Comparison of ENCODE assay signal across 15 cellular contexts in the genomic region with DNA sequence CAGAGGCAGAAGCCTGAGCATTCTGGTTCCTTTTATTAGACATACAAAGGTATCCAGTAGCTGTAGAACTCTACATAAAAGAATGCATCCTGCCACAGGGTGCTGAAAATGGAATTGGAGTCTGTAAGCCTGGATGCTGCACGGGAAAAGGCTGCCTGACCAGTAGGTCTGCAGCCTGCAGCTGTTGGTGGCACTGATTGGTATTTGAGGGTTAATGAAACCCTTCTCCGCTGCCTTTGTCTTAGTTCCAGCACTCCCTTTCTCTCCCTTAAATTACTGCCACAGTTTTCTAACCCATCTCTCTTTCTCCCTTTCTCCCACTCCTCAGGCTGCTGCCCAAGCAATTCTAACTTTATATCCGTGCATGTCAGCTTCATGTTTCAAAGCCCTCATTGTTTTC.
"Had no signal": no experiment of that assay in that cellular context is flagged by ENCODE, and none has a peak within 500 bp of the region (broad histone marks: within the 10 kb centered on the region; RNA-seq: fewer than 3 reads in every experiment).

No MANE protein-coding gene starts in this region.

- H3K27ac ChIP-seq: epithelial cell of prostate, esophagus squamous epithelium, gastroesophageal sphincter, ovary had no signal

- H3K36me3 Mint-ChIP-seq: naive thymus-derived CD4-positive, alpha-beta T cell had no signal

- H3K9me3 ChIP-seq: esophagus squamous epithelium, gastroesophageal sphincter, ovary had no signal

- H3K27me3 ChIP-seq: esophagus squamous epithelium, ovary had no signal

- H3K4me3 ChIP-seq: esophagus squamous epithelium, gastroesophageal sphincter, ovary, smooth muscle cell had no signal

- H3K36me3 ChIP-seq: esophagus squamous epithelium, gastroesophageal sphincter, ovary had no signal

- H3K27ac Mint-ChIP-seq: naive thymus-derived CD4-positive, alpha-beta T cell had no signal

- H3K4me1 ChIP-seq: esophagus squamous epithelium, gastroesophageal sphincter had no signal

- H3K4me3 Mint-ChIP-seq: naive thymus-derived CD4-positive, alpha-beta T cell had no signal

- DNase-seq: effector memory CD4-positive, alpha-beta T cell; esophagus squamous epithelium; foreskin fibroblast; glutamatergic neuron; kidney; left cardiac atrium; naive thymus-derived CD4-positive, alpha-beta T cell; ovary; right cardiac atrium; stimulated activated CD4-positive, alpha-beta T cell treated with anti-CD3 and anti-CD28 coated beads, Interleukin-2, amount 100 ng/mL, for 48 hours; stimulated activated naive CD4-positive, alpha-beta T cell treated with Interleukin-2 at 50 U/mL for 16 hours; trophoblast cell had no signal

- H3K4me2 ChIP-seq: smooth muscle cell had no signal

- H3K4me1 Mint-ChIP-seq: naive thymus-derived CD4-positive, alpha-beta T cell had no signal

- ATAC-seq: gastroesophageal sphincter; left cardiac atrium; naive thymus-derived CD4-positive, alpha-beta T cell; right cardiac atrium had no signal
